8 cellular contexts compared by ENCODE assay signal in genomic region chr5:98827161-98827560, GRCh38. TPM values are rescaled to one million over a fixed set of nuclear protein-coding genes. Genes with fewer than 3 reads are reported as not detected.
A peak's percentile ranks its signal among the peaks of the same experiment; 100 is the strongest.
DNase-seq lines count a peak whose midpoint lies in the region; ATAC-seq and TF ChIP-seq lines count a peak whose summit lies in the region.

No MANE protein-coding gene starts in this region.

- no peaks in the 10 kb centered on the region for H3K79me2 ChIP-seq in GM23338 (replicated peaks; ENCODE audit: insufficient read depth)

- H3K9me2 ChIP-seq in GM23338 (ENCODE audit: insufficient read depth), result no peaks in the 10 kb centered on the region

- H3K36me3 Mint-ChIP-seq in GM23338 (ENCODE audit: low read depth) (no peaks in the 10 kb centered on the region; the same call in 2 of the 3 replicates), neural crest cell (ENCODE audit: low read depth) (peaks cover 3% of the 10 kb centered on the region)

- H3K4me2 ChIP-seq in GM23338, result no peak overlapping the region

- H3K27me3 Mint-ChIP-seq in GM23338 (ENCODE audit: insufficient read depth, low read depth, poor library complexity) (peaks cover 6% of the 10 kb centered on the region), neural crest cell (ENCODE audit: low read depth) (no peaks in the 10 kb centered on the region)

- no peaks in the 10 kb centered on the region for H4K20me1 ChIP-seq in GM23338 (replicated peaks; ENCODE audit: insufficient read depth)

- no peak overlapping the region for H3K27ac Mint-ChIP-seq in GM23338
- no peak overlapping the region for H3K27ac Mint-ChIP-seq in neural crest cell (ENCODE audit: unreplicated experiment)

- H3K4me3 ChIP-seq in GM23338, result no peak overlapping the region

- peaks cover 10% of the 10 kb centered on the region for H3K9me3 Mint-ChIP-seq in GM23338
- H3K9me3 Mint-ChIP-seq in neural crest cell, result peaks cover 5% of the 10 kb centered on the region

- H3K4me1 ChIP-seq in GM23338 (ENCODE audit: insufficient read depth), result no peaks in the 10 kb centered on the region

- no peak overlapping the region for H2AFZ ChIP-seq in GM23338

- no peaks in the 10 kb centered on the region for H3K36me3 ChIP-seq in GM23338 (ENCODE audit: insufficient read depth)

- H3K4me3 Mint-ChIP-seq in GM23338 (no peak overlapping the region), neural crest cell (no peak overlapping the region)

- H3K27me3 ChIP-seq in GM23338 (ENCODE audit: insufficient read depth), result no peaks in the 10 kb centered on the region

- H3K27ac ChIP-seq in GM23338 (ENCODE audit: low read depth), result no peak overlapping the region

- ATAC-seq in GM23338, result peak; percentile 53
- no peak for ATAC-seq in HG02970 (IDR thresholded peaks at IDR 0.05; ENCODE audit: low FRiP score, unreplicated experiment)

- H3F3A ChIP-seq in GM23338 (replicated peaks; ENCODE audit: low read depth), result no peaks in the 10 kb centered on the region

- TF ChIP-seq CTCF in GM23338 (conservative IDR thresholded peaks at IDR 0.05; ENCODE audit: low read depth in 2 of 2) (peak; percentile 75 to 81), neural crest cell (conservative IDR thresholded peaks at IDR 0.05) (peak; percentile 78)

- H3K4me1 Mint-ChIP-seq in GM23338 (no peaks in the 10 kb centered on the region), neural crest cell (no peaks in the 10 kb centered on the region)

- peak; percentile 58 for DNase-seq in EL
- DNase-seq in GM23338 (ENCODE audit: low spot score), result peak; percentile 70
- peak; percentile 40 for DNase-seq in NCI-H345 (lab: John Stamatoyannopoulos, UW)
- peak; percentile 69 for DNase-seq in dermis blood vessel endothelial cell
- no peak for DNase-seq in neural crest cell (ENCODE audit: low read depth, low spot score)
- DNase-seq in stimulated activated CD4-positive, alpha-beta T cell treated with anti-CD3 and anti-CD28 coated beads, Interleukin-4, amount 100 ng/mL, for 24 hours, result no peak
- DNase-seq in activated naive CD4-positive, alpha-beta T cell (lab: John Stamatoyannopoulos, UW), result no peak

TF ChIP-seq in GM23338, 12 proteins besides CTCF, POLR2A, EP300 and RAD21:
- TF ChIP-seq NANOG (IDR thresholded peaks at IDR 0.05; ENCODE audit: borderline replicate concordance) (no peak), STAT1 (IDR thresholded peaks at IDR 0.05; ENCODE audit: unreplicated experiment) (no peak), CREB1 (CRISPR knock-in tag; IDR thresholded peaks at IDR 0.05; ENCODE audit: low read depth) (no peak), ZNF114 (CRISPR knock-in tag; IDR thresholded peaks at IDR 0.05) (no peak), POLR2AphosphoS5 (IDR thresholded peaks at IDR 0.05; ENCODE audit: low read depth) (no peak), EZH2phosphoT487 (IDR thresholded peaks at IDR 0.05; ENCODE audit: unreplicated experiment) (no peak), ZNF462 (CRISPR knock-in tag; IDR thresholded peaks at IDR 0.05) (no peak), ETS1 (IDR thresholded peaks at IDR 0.05) (no peak), REST (IDR thresholded peaks at IDR 0.05; ENCODE audit: unreplicated experiment) (no peak), ZNF331 (CRISPR knock-in tag; IDR thresholded peaks at IDR 0.05; ENCODE audit: low read depth) (no peak), EZH2 (IDR thresholded peaks at IDR 0.05; ENCODE audit: low read depth, unreplicated experiment) (no peak), JUNB (IDR thresholded peaks at IDR 0.05; ENCODE audit: unreplicated experiment) (no peak)

RNA-seq across cellular contexts. Expression of gene RGMB, which starts 53.7 kb away (rescaled TPM):
- total RNA-seq in GM23338 (2014; rRNA removed; shearing (Covaris generic)), result 34.1 and 34.3 TPM in 2 replicates
- polyA plus RNA-seq in GM23338 (2016; fragmentation: Nextera tagmentation; extraction: Ambion mirVana), result 20.5 and 21.7 TPM in 2 replicates
- total RNA-seq in dermis blood vessel endothelial cell (16.2 and 19.1 TPM in 2 replicates), neural crest cell (98.3 and 99.4 TPM in 2 replicates)

Comparison
In these comparisons a context has a peak if more than half of its experiments do, and no peak if none do; other contexts are left out.
1. DNase-seq: peak in EL (single experiment), GM23338 (single experiment), NCI-H345 (single experiment) and dermis blood vessel endothelial cell (single experiment); none in neural crest cell (single experiment), stimulated activated CD4-positive, alpha-beta T cell treated with anti-CD3 and anti-CD28 coated beads, Interleukin-4, amount 100 ng/mL, for 24 hours (single experiment) and activated naive CD4-positive, alpha-beta T cell (0 of 4).